In the genomic region with DNA sequence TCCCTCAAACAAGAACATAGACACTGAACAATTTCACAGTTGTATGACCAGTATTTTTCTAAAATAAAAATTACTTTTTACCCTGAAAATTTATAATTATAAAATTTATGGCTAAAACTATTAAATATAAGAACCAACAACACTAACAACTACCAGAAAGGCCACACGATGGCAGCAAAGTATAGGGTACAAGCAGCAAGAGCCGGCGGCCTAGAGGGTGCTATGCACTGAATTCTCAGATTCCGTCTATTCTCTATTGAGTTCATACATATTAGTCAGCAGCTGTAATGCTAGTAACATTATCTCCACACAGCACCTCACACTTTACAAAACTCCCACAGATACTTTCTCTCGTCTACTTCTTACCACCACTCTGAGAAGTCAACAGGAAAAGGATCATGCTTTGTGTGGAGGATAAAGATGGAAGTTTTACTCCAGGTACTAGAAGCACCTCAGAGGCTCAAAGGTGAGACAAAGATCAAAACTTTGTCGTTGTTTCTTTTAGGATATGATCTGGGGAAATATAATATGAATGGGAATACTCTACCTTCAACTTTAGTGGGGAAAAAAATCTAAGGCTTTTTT, we compare ENCODE assay signal across 8 cellular contexts.
DNase-seq lines count a peak whose midpoint lies in the region; ATAC-seq and TF ChIP-seq lines count a peak whose summit lies in the region.

No MANE protein-coding gene starts in this region.

- POLR2A ChIA-PET in activated naive CD8-positive, alpha-beta T cell treated with anti-CD3 and anti-CD28 coated beads, Interleukin-2, amount 10 ng/mL, durations not matched to agents 7 days and 5 days (lab: Charles Lee) = no interaction called here

- H3K27me3 Mint-ChIP-seq in activated naive CD8-positive, alpha-beta T cell treated with anti-CD3 and anti-CD28 coated beads, Interleukin-2, amount 10 ng/mL, durations not matched to agents 7 days and 5 days = peaks cover 10% of the 10 kb centered on the region

- no peaks in the 10 kb centered on the region for H3K4me1 Mint-ChIP-seq in activated naive CD8-positive, alpha-beta T cell treated with anti-CD3 and anti-CD28 coated beads, Interleukin-2, amount 10 ng/mL, durations not matched to agents 7 days and 5 days

- no peaks in the 10 kb centered on the region for H3K9me3 ChIP-seq in heart left ventricle

- TF ChIP-seq POLR2A in heart left ventricle (IDR thresholded peaks at IDR 0.05) = no peak

- DNase-seq in NCI-H1092 treated with DMSO at 0.1 percent for 48 hours (lab: John Stamatoyannopoulos, UW) = peak; percentile 68
- DNase-seq in activated naive CD8-positive, alpha-beta T cell treated with anti-CD3 and anti-CD28 coated beads, Interleukin-2, amount 10 ng/mL, durations not matched to agents 7 days and 5 days = peak; percentile 39
- peak; percentile 61 to 74 (median 69) for DNase-seq in heart left ventricle
- DNase-seq in retinal pigment epithelial cell (ENCODE audit: low read depth) = peak; percentile 61
- no peak for DNase-seq in posterior vena cava (ENCODE audit: low spot score)

- no peak overlapping the region for H3K27ac Mint-ChIP-seq in activated naive CD8-positive, alpha-beta T cell treated with anti-CD3 and anti-CD28 coated beads, Interleukin-2, amount 10 ng/mL, durations not matched to agents 7 days and 5 days

- WGBS in heart left ventricle, 4 donors = 6 to 10% (median 7%) methylated on average over 6 of the region's 6 CpGs

- peaks cover 0 to 37% (median 9%) of the 10 kb centered on the region in 12 donors for H3K4me1 ChIP-seq in heart left ventricle

- H3K4me3 ChIP-seq in GM12875 (ENCODE audit: low read depth, low read length) = no peak overlapping the region
- peak overlapping the region in 2 of 12 donors; percentile 0 to 12 for H3K4me3 ChIP-seq in heart left ventricle
- no peak overlapping the region for H3K4me3 ChIP-seq in retinal pigment epithelial cell (ENCODE audit: low read length)

- intact Hi-C loops in heart left ventricle (cut with DNase I) (loop anchor here (1.0 to 10.0 kb wide), 17 partner anchors 92 to 1008 kb away; partner anchors contain the start of gene FGF12 (in 1 of the 10)), posterior vena cava (cut with DNase I) (loop anchor here (5.0 kb wide), 1 partner anchor 236 kb away; no protein-coding TSS in a partner anchor)

- peak; percentile 85 for ATAC-seq in HG02642 (IDR thresholded peaks at IDR 0.05; ENCODE audit: poor library complexity, unreplicated experiment)
- ATAC-seq in SK-N-SH treated with all-trans-retinoic acid at 6 μM for 48 hours = peak; percentile 92
- no peak for ATAC-seq in activated naive CD8-positive, alpha-beta T cell treated with anti-CD3 and anti-CD28 coated beads, Interleukin-2, amount 10 ng/mL, durations not matched to agents 7 days and 5 days (ENCODE audit: low read depth)
- ATAC-seq in heart left ventricle = peak; percentile 56 to 75 (median 68)

- H3K27ac ChIP-seq in heart left ventricle = peak overlapping the region in 8 of 12 donors; percentile 4 to 55 (median 48)

- H3K36me3 ChIP-seq in heart left ventricle = no peaks in the 10 kb centered on the region

- no peaks in the 10 kb centered on the region for H3K9me3 Mint-ChIP-seq in activated naive CD8-positive, alpha-beta T cell treated with anti-CD3 and anti-CD28 coated beads, Interleukin-2, amount 10 ng/mL, durations not matched to agents 7 days and 5 days

- H3K4me3 Mint-ChIP-seq in activated naive CD8-positive, alpha-beta T cell treated with anti-CD3 and anti-CD28 coated beads, Interleukin-2, amount 10 ng/mL, durations not matched to agents 7 days and 5 days = no peak overlapping the region

- TF ChIP-seq CTCF in GM12875 (IDR thresholded peaks at IDR 0.05; ENCODE audit: borderline replicate concordance, insufficient read depth, low read depth, low read length) = peak; percentile 51; the same call in 1 of the 2 replicates
- peak; percentile 70 to 91 (median 82) for TF ChIP-seq CTCF in heart left ventricle (IDR thresholded peaks at IDR 0.05)
- peak; percentile 69 for TF ChIP-seq CTCF in retinal pigment epithelial cell (conservative IDR thresholded peaks at IDR 0.05; ENCODE audit: low read depth, low read length)

- no peaks in the 10 kb centered on the region for H3K27me3 ChIP-seq in heart left ventricle

- H3K36me3 Mint-ChIP-seq in activated naive CD8-positive, alpha-beta T cell treated with anti-CD3 and anti-CD28 coated beads, Interleukin-2, amount 10 ng/mL, durations not matched to agents 7 days and 5 days = no peaks in the 10 kb centered on the region

TF ChIP-seq in SK-N-SH treated with all-trans-retinoic acid at 6 μM for 48 hours, 23 proteins besides CTCF, POLR2A, EP300 and RAD21 (continues in another document):
- TF ChIP-seq ZNF565 (CRISPR knock-in tag; conservative IDR thresholded peaks at IDR 0.05; ENCODE audit: low read depth) (no peak), CSDC2 (CRISPR knock-in tag; IDR thresholded peaks at IDR 0.05) (no peak), GLIS3 (CRISPR knock-in tag; IDR thresholded peaks at IDR 0.05) (no peak), TSHZ2 (CRISPR knock-in tag; IDR thresholded peaks at IDR 0.05) (no peak), ARNTL (CRISPR knock-in tag; IDR thresholded peaks at IDR 0.05; ENCODE audit: borderline replicate concordance, low read depth) (no peak), ISL1 (CRISPR knock-in tag; IDR thresholded peaks at IDR 0.05) (no peak), ZC3H10 (CRISPR knock-in tag; IDR thresholded peaks at IDR 0.05) (no peak), ZFP3 (CRISPR knock-in tag; IDR thresholded peaks at IDR 0.05) (no peak), TOX (CRISPR knock-in tag; IDR thresholded peaks at IDR 0.05; ENCODE audit: borderline replicate concordance) (no peak), CREB5 (CRISPR knock-in tag; IDR thresholded peaks at IDR 0.05; ENCODE audit: low read depth) (no peak), CSRNP3 (CRISPR knock-in tag; IDR thresholded peaks at IDR 0.05) (no peak), PPARA (CRISPR knock-in tag; IDR thresholded peaks at IDR 0.05; ENCODE audit: borderline replicate concordance) (no peak), POU6F1 (CRISPR knock-in tag; IDR thresholded peaks at IDR 0.05; ENCODE audit: borderline replicate concordance, low read depth) (no peak), OSR1 (CRISPR knock-in tag; IDR thresholded peaks at IDR 0.05) (no peak), SNAI2 (CRISPR knock-in tag; IDR thresholded peaks at IDR 0.05) (no peak)
